In the genomic region with DNA sequence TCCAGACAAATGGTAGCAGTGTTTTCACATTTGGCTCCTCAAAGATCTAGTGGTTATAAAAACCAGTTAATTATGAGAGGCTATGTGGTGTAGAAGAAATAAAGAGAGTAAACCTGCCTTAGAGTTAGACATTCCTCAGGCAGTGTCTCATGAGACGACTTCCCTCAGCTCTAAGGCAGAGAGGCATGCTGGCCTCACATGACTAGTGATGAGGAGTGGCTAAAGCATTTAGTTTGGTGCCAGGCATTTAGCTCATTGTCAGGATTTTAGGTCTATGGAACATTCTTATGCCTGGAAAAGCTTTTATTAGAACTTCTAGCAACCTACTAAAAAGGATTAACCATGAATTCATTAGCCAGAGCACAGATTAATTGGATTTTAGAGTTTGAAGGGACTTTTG, we compare ENCODE assay signal across 22 cellular contexts.
A peak's percentile ranks its signal among the peaks of the same experiment; 100 is the strongest.
DNase-seq lines count a peak whose midpoint lies in the region; ATAC-seq and TF ChIP-seq lines count a peak whose summit lies in the region.
"Had no signal": no experiment of that assay in that cellular context is flagged by ENCODE, and none has a peak within 500 bp of the region (broad histone marks: within the 10 kb centered on the region; RNA-seq: fewer than 3 reads in every experiment).

No MANE protein-coding gene starts in this region.

- H3K36me3 ChIP-seq in SK-N-SH (replicated peaks in 1 of 2; ENCODE audit: control insufficient read depth in 1 of 2, insufficient read depth in 2 of 2, low read length in 1 of 2) (no peaks in the 10 kb centered on the region), uterus (no peaks in the 10 kb centered on the region), heart left ventricle (no peaks in the 10 kb centered on the region)
- no peaks in the 10 kb centered on the region for H3K36me3 ChIP-seq in CD8-positive, alpha-beta memory T cell (ENCODE audit: insufficient read depth, low read length)
- H3K36me3 ChIP-seq: BLaER1, esophagus muscularis mucosa, upper lobe of left lung had no signal

- no peak overlapping the region for H3K9ac ChIP-seq in SK-N-SH
- H3K9ac ChIP-seq: BLaER1 had no signal

- intact Hi-C loops in uterus (cut with DNase I; ENCODE audit: low total_unique reads), result no loop called here
- intact Hi-C loops in heart left ventricle (cut with DNase I), result no loop called here

- H3K27me3 Mint-ChIP-seq in CD8-positive, alpha-beta memory T cell, result peaks cover 1 to 3% of the 10 kb centered on the region in 2 donors
- H3K27me3 Mint-ChIP-seq: naive thymus-derived CD4-positive, alpha-beta T cell had no signal

- no peaks in the 10 kb centered on the region for H3K36me3 Mint-ChIP-seq in CD8-positive, alpha-beta memory T cell
- H3K36me3 Mint-ChIP-seq: naive thymus-derived CD4-positive, alpha-beta T cell had no signal

- TF ChIP-seq EP300 in SK-N-SH (IDR thresholded peaks at IDR 0.05; ENCODE audit: borderline replicate concordance in 1 of 2, low read depth in 1 of 2, low read length in 1 of 2), result no peak

- H3K4me3 ChIP-seq in SK-N-SH (ENCODE audit: low read depth in 2 of 2, low read length in 1 of 2) (no peak overlapping the region), uterus (no peak overlapping the region), heart left ventricle (no peak overlapping the region)
- no peak overlapping the region for H3K4me3 ChIP-seq in CD8-positive, alpha-beta memory T cell (ENCODE audit: low read length)
- H3K4me3 ChIP-seq: BLaER1, esophagus muscularis mucosa, lung, upper lobe of left lung had no signal

- no peaks in the 10 kb centered on the region for H3K79me2 ChIP-seq in SK-N-SH (ENCODE audit: insufficient read depth)

- H3K27ac Mint-ChIP-seq in CD8-positive, alpha-beta memory T cell, result no peak overlapping the region
- H3K27ac Mint-ChIP-seq: naive thymus-derived CD4-positive, alpha-beta T cell; stimulated activated naive CD8-positive, alpha-beta T cell treated with anti-CD3 and anti-CD28 coated beads, Interleukin-15, Interleukin-2, amounts not matched to agents 100 ng/mL and 50 ng/mL, for 24 hours had no signal

- H3K27ac ChIP-seq in SK-N-SH (ENCODE audit: low read depth in 2 of 2, low read length in 1 of 2), result no peak overlapping the region
- peak overlapping the region; percentile 59 to 63 for H3K27ac ChIP-seq in uterus
- no peak overlapping the region for H3K27ac ChIP-seq in CD8-positive, alpha-beta memory T cell (ENCODE audit: low read depth, low read length)
- no peak overlapping the region for H3K27ac ChIP-seq in heart left ventricle
- H3K27ac ChIP-seq: BLaER1, esophagus muscularis mucosa, upper lobe of left lung had no signal

- H3K27me3 ChIP-seq in SK-N-SH (ENCODE audit: insufficient read depth) (no peaks in the 10 kb centered on the region), uterus (no peaks in the 10 kb centered on the region), heart left ventricle (no peaks in the 10 kb centered on the region)
- H3K27me3 ChIP-seq in CD8-positive, alpha-beta memory T cell (ENCODE audit: insufficient read depth, low read length, poor library complexity, severe bottlenecking), result no peaks in the 10 kb centered on the region
- H3K27me3 ChIP-seq: BLaER1, esophagus muscularis mucosa, upper lobe of left lung had no signal

- DNase-seq in SK-N-SH (no peak), astrocyte of the hippocampus (ENCODE audit: low read depth, low spot score) (peak; percentile 93), kidney tubule cell (ENCODE audit: low spot score) (peak; percentile 71), uterus (peak in 1 of 2 donors; percentile 24), globus pallidus (ENCODE audit: low spot score) (no peak), heart left ventricle (no peak)
- DNase-seq in CD8-positive, alpha-beta memory T cell, result no peak
- DNase-seq: activated CD4-positive, alpha-beta T cell treated with anti-CD3 and anti-CD28 coated beads for 48 hours; caudate nucleus; GDM1; glutamatergic neuron; GOT3; Kasumi-1; naive thymus-derived CD4-positive, alpha-beta T cell; NCI-H2171; NCI-H774; upper lobe of left lung had no signal

- TF ChIP-seq RAD21 in SK-N-SH (IDR thresholded peaks at IDR 0.05; ENCODE audit: low read length), result no peak

- ATAC-seq in SK-N-SH treated with all-trans-retinoic acid at 6 μM for 48 hours (no peak), heart left ventricle (no peak)
- ATAC-seq: naive thymus-derived CD4-positive, alpha-beta T cell had no signal

- H3K4me1 ChIP-seq in SK-N-SH (ENCODE audit: control insufficient read depth in 1 of 2, insufficient read depth in 2 of 2, low read depth in 1 of 2, low read length in 1 of 2) (no peaks in the 10 kb centered on the region), uterus (no peaks in the 10 kb centered on the region), heart left ventricle (no peaks in the 10 kb centered on the region)
- no peaks in the 10 kb centered on the region for H3K4me1 ChIP-seq in CD8-positive, alpha-beta memory T cell (ENCODE audit: insufficient read depth, low read length)
- H3K4me1 ChIP-seq: BLaER1, esophagus muscularis mucosa, upper lobe of left lung had no signal

- no peaks in the 10 kb centered on the region for H3K9me2 ChIP-seq in SK-N-SH

- no peaks in the 10 kb centered on the region for H4K20me1 ChIP-seq in SK-N-SH (ENCODE audit: insufficient read depth)
- H4K20me1 ChIP-seq: BLaER1 had no signal

- POLR2A ChIA-PET in SK-N-SH (lab: Yijun Ruan, JAX), result no interaction called here
- POLR2A ChIA-PET in CD8-positive, alpha-beta memory T cell (lab: Charles Lee), result no interaction called here

- CTCF ChIA-PET in SK-N-SH (lab: Yijun Ruan, JAX), result no interaction called here
- CTCF ChIA-PET in CD8-positive, alpha-beta memory T cell (lab: Charles Lee), result no interaction called here

- H3K9me3 Mint-ChIP-seq in CD8-positive, alpha-beta memory T cell, result peaks cover 0 to 15% (median 5%) of the 10 kb centered on the region in 5 donors

- H3K9me3 ChIP-seq in SK-N-SH (no peaks in the 10 kb centered on the region), uterus (no peaks in the 10 kb centered on the region), heart left ventricle (peaks cover 0 to 9% (median 0%) of the 10 kb centered on the region in 12 donors)
- H3K9me3 ChIP-seq in CD8-positive, alpha-beta memory T cell (ENCODE audit: low read length), result no peaks in the 10 kb centered on the region
- H3K9me3 ChIP-seq: BLaER1, esophagus muscularis mucosa, upper lobe of left lung had no signal

- 0 out of 2 replicates have a peak overlapping the region, but pooled peaks have one; percentile 33 for H3K4me2 ChIP-seq in SK-N-SH
- H3K4me2 ChIP-seq: BLaER1 had no signal

- H3K4me1 Mint-ChIP-seq in CD8-positive, alpha-beta memory T cell, result no peaks in the 10 kb centered on the region
- H3K4me1 Mint-ChIP-seq: naive thymus-derived CD4-positive, alpha-beta T cell had no signal

- H3F3A ChIP-seq in SK-N-SH (replicated peaks; ENCODE audit: insufficient read depth), result peaks cover 5% of the 10 kb centered on the region

- H3K4me3 Mint-ChIP-seq in CD8-positive, alpha-beta memory T cell, result no peak overlapping the region
- H3K4me3 Mint-ChIP-seq: naive thymus-derived CD4-positive, alpha-beta T cell; stimulated activated naive CD8-positive, alpha-beta T cell treated with anti-CD3 and anti-CD28 coated beads, Interleukin-15, Interleukin-2, amounts not matched to agents 100 ng/mL and 50 ng/mL, for 24 hours had no signal

- TF ChIP-seq POLR2A in uterus (IDR thresholded peaks at IDR 0.05), result no peak
- TF ChIP-seq POLR2A in heart left ventricle (IDR thresholded peaks at IDR 0.05), result no peak

- WGBS in SK-N-SH (ENCODE audit: low lambda C conversion rate), result 11% methylated on average over 1 of the region's 1 CpG
- WGBS in heart left ventricle, 4 donors, result 26 to 49% (median 46%) methylated on average over 1 of the region's 1 CpG

- 0 out of 2 replicates have a peak overlapping the region, but pooled peaks have one; percentile 35 for H2AFZ ChIP-seq in SK-N-SH (ENCODE audit: low read depth)

- no peak for TF ChIP-seq CTCF in SK-N-SH (IDR thresholded peaks at IDR 0.05)
- TF ChIP-seq CTCF in uterus (IDR thresholded peaks at IDR 0.05), result no peak
- no peak for TF ChIP-seq CTCF in heart left ventricle (IDR thresholded peaks at IDR 0.05)

TF ChIP-seq in SK-N-SH, 30 proteins besides CTCF, POLR2A, EP300 and RAD21:
- no peak for TF ChIP-seq GABPA (IDR thresholded peaks at IDR 0.05; ENCODE audit: low read depth)
- TF ChIP-seq, protein P1, sequence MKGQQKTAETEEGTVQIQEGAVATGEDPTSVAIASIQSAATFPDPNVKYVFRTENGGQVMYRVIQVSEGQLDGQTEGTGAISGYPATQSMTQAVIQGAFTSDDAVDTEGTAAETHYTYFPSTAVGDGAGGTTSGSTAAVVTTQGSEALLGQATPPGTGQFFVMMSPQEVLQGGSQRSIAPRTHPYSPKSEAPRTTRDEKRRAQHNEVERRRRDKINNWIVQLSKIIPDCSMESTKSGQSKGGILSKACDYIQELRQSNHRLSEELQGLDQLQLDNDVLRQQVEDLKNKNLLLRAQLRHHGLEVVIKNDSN (IDR thresholded peaks at IDR 0.05; ENCODE audit: borderline replicate concordance, low read depth), result peak; percentile 52; the same call in 1 of the 2 replicates

TF ChIP-seq in SK-N-SH treated with all-trans-retinoic acid at 6 μM for 48 hours, 23 proteins besides CTCF, POLR2A, EP300 and RAD21 (continues in another document):
- TF ChIP-seq, protein P2, sequence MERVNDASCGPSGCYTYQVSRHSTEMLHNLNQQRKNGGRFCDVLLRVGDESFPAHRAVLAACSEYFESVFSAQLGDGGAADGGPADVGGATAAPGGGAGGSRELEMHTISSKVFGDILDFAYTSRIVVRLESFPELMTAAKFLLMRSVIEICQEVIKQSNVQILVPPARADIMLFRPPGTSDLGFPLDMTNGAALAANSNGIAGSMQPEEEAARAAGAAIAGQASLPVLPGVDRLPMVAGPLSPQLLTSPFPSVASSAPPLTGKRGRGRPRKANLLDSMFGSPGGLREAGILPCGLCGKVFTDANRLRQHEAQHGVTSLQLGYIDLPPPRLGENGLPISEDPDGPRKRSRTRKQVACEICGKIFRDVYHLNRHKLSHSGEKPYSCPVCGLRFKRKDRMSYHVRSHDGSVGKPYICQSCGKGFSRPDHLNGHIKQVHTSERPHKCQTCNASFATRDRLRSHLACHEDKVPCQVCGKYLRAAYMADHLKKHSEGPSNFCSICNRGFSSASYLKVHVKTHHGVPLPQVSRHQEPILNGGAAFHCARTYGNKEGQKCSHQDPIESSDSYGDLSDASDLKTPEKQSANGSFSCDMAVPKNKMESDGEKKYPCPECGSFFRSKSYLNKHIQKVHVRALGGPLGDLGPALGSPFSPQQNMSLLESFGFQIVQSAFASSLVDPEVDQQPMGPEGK (CRISPR knock-in tag; IDR thresholded peaks at IDR 0.05; ENCODE audit: borderline replicate concordance), result no peak
- no peak for TF ChIP-seq ZFP30 (CRISPR knock-in tag; IDR thresholded peaks at IDR 0.05)
- no peak for TF ChIP-seq ZNF70 (CRISPR knock-in tag; IDR thresholded peaks at IDR 0.05)
- TF ChIP-seq TCF4 (CRISPR knock-in tag; IDR thresholded peaks at IDR 0.05; ENCODE audit: borderline replicate concordance), result no peak
- TF ChIP-seq BACH2 (CRISPR knock-in tag; IDR thresholded peaks at IDR 0.05; ENCODE audit: borderline replicate concordance), result no peak
- TF ChIP-seq ESRRG (CRISPR knock-in tag; IDR thresholded peaks at IDR 0.05), result no peak
- TF ChIP-seq GLIS3 (CRISPR knock-in tag; IDR thresholded peaks at IDR 0.05), result no peak

Comparison
In these comparisons a context has a peak if more than half of its experiments do, and no peak if none do; other contexts are left out.
1. DNase-seq: peak in astrocyte of the hippocampus (single experiment) and kidney tubule cell (single experiment); none in SK-N-SH (single experiment), CD8-positive, alpha-beta memory T cell (0 of 5), globus pallidus (single experiment) and heart left ventricle (0 of 5).
2. H3K27ac ChIP-seq: peak in uterus (2 of 2); none in SK-N-SH (0 of 2), CD8-positive, alpha-beta memory T cell (single experiment) and heart left ventricle (0 of 12).